ENCODE assay signal across 1 cellular context in genomic region chr10:13734151-13734550, GRCh38.
TF ChIP-seq lines count a peak whose summit lies in the region.

No MANE protein-coding gene starts in this region.

TF ChIP-seq in GM23338, 12 proteins besides CTCF, POLR2A, EP300 and RAD21 (continued from another document):
- TF ChIP-seq ZNF462 (CRISPR knock-in tag; IDR thresholded peaks at IDR 0.05), result no peak
- no peak for TF ChIP-seq POLR2AphosphoS5 (IDR thresholded peaks at IDR 0.05; ENCODE audit: low read depth)
- TF ChIP-seq ETS1 (IDR thresholded peaks at IDR 0.05), result no peak
- no peak for TF ChIP-seq JUNB (IDR thresholded peaks at IDR 0.05; ENCODE audit: unreplicated experiment)
- TF ChIP-seq ZNF331 (CRISPR knock-in tag; IDR thresholded peaks at IDR 0.05; ENCODE audit: low read depth), result no peak
- no peak for TF ChIP-seq STAT1 (IDR thresholded peaks at IDR 0.05; ENCODE audit: unreplicated experiment)
- TF ChIP-seq EZH2phosphoT487 (IDR thresholded peaks at IDR 0.05; ENCODE audit: unreplicated experiment), result no peak
- TF ChIP-seq, protein P1, sequence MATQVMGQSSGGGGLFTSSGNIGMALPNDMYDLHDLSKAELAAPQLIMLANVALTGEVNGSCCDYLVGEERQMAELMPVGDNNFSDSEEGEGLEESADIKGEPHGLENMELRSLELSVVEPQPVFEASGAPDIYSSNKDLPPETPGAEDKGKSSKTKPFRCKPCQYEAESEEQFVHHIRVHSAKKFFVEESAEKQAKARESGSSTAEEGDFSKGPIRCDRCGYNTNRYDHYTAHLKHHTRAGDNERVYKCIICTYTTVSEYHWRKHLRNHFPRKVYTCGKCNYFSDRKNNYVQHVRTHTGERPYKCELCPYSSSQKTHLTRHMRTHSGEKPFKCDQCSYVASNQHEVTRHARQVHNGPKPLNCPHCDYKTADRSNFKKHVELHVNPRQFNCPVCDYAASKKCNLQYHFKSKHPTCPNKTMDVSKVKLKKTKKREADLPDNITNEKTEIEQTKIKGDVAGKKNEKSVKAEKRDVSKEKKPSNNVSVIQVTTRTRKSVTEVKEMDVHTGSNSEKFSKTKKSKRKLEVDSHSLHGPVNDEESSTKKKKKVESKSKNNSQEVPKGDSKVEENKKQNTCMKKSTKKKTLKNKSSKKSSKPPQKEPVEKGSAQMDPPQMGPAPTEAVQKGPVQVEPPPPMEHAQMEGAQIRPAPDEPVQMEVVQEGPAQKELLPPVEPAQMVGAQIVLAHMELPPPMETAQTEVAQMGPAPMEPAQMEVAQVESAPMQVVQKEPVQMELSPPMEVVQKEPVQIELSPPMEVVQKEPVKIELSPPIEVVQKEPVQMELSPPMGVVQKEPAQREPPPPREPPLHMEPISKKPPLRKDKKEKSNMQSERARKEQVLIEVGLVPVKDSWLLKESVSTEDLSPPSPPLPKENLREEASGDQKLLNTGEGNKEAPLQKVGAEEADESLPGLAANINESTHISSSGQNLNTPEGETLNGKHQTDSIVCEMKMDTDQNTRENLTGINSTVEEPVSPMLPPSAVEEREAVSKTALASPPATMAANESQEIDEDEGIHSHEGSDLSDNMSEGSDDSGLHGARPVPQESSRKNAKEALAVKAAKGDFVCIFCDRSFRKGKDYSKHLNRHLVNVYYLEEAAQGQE (IDR thresholded peaks at IDR 0.05; ENCODE audit: unreplicated experiment), result no peak
- TF ChIP-seq EZH2 (IDR thresholded peaks at IDR 0.05; ENCODE audit: low read depth, unreplicated experiment), result no peak
